Comparison of ENCODE assay signal across 18 cellular contexts in genomic region chr15:90623854-90624253, GRCh38.
"Had no signal": no experiment of that assay in that cellular context is flagged by ENCODE, and none has a peak within 500 bp of the region (broad histone marks: within the 10 kb centered on the region; RNA-seq: fewer than 3 reads in every experiment).

No MANE protein-coding gene starts in this region.

- H3K4me3 ChIP-seq: cardiac muscle cell, sigmoid colon, spleen, upper lobe of right lung had no signal

- H3K27me3 ChIP-seq: cardiac muscle cell, sigmoid colon, spleen, upper lobe of right lung had no signal

- H3K9me3 ChIP-seq: sigmoid colon, spleen, upper lobe of right lung had no signal

- H3K27ac ChIP-seq: cardiac muscle cell, sigmoid colon, spleen, upper lobe of right lung, VCaP had no signal

- DNase-seq: activated CD4-positive, alpha-beta memory T cell treated with anti-CD3 and anti-CD28 coated beads, Interleukin-2, amount 10 ng/mL, durations not matched to agents 7 days and 5 days; activated CD4-positive, alpha-beta T cell treated with anti-CD3 and anti-CD28 coated beads, Interleukin-2, amount 10 ng/mL, durations not matched to agents 24 days and 14 days; activated effector memory CD4-positive, alpha-beta T cell treated with anti-CD3 and anti-CD28 coated beads, Interleukin-2, amount 50 U/mL, for 16 hours; activated naive CD4-positive, alpha-beta T cell treated with anti-CD3 and anti-CD28 coated beads, Interleukin-2, amount 50 U/mL, for 16 hours; activated naive CD8-positive, alpha-beta T cell treated with anti-CD3 and anti-CD28 coated beads, Interleukin-2, amount 50 U/mL, for 24 hours; effector CD4-positive, alpha-beta T cell; hippocampal formation; kidney glomerular epithelial cell; naive B cell; nucleus accumbens; sigmoid colon; spleen; stimulated activated CD4-positive, alpha-beta T cell treated with anti-CD3 and anti-CD28 coated beads, Interleukin-4, amount 100 ng/mL, for 1 hour; stimulated activated naive CD4-positive, alpha-beta T cell treated with Interleukin-2 at 50 U/mL for 16 hours; T-helper 2 cell; upper lobe of right lung had no signal
